17 cellular contexts compared by ENCODE assay signal in the genomic region with DNA sequence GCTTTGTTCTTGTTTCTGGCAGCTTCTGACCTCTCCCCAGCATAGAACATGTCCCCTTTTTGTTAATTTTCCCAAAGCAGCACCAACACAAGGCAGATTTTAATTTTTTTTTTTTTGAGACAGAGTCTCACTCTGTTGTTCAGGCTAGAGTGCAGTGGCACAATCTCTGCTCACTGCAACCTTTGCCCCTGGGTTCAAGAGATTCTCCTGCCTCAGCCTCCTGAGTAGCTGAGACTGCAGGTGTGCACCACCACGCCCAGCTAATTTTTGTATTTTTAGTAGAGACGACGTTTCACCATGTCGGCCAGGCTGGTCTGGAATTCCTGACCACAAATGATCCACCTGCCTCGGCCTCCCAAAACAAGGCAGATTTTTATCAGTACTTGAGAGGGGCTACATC. TPM values are rescaled to one million over a fixed set of nuclear protein-coding genes. Genes with fewer than 3 reads are reported as not detected.
DNase-seq lines count a peak whose midpoint lies in the region; ATAC-seq and TF ChIP-seq lines count a peak whose summit lies in the region.
"Not testable (repeated sequence)": the region's sequence is repeated elsewhere in the genome, so short reads cannot be mapped to it uniquely, and the experiment has no call there.
"Had no signal": no experiment of that assay in that cellular context is flagged by ENCODE, and none has a peak within 500 bp of the region (broad histone marks: within the 10 kb centered on the region; RNA-seq: fewer than 3 reads in every experiment).

No MANE protein-coding gene starts in this region.

- CTCF ChIA-PET in T-cell (lab: Charles Lee), result interaction anchor here (0.7 to 5.2 kb wide), 2 partner anchors 10 to 117 kb away, joined by 4 to 35 read pairs; a partner anchor contains a TSS
- CTCF ChIA-PET in activated CD8-positive, alpha-beta memory T cell treated with anti-CD3 and anti-CD28 coated beads, Interleukin-2, amount 10 ng/mL, durations not matched to agents 7 days and 5 days (lab: Charles Lee), result interaction anchor here (1.3 to 2.5 kb wide), 3 partner anchors 10 to 34 kb away, joined by 6 to 15 read pairs (median 9); a partner anchor contains a TSS

- H3K36me3 Mint-ChIP-seq in IgD-negative memory B cell; T-cell; activated naive CD8-positive, alpha-beta T cell treated with anti-CD3 and anti-CD28 coated beads, Interleukin-2, amount 10 ng/mL, durations not matched to agents 7 days and 5 days; mesothelial cell of epicardium; stimulated activated memory B cell treated with anti-CD40 and anti-IgM and Interleukin-4, amounts not matched to agents 10 μg/mL and 1 μg/mL and 100 μg/mL, for 72 hours: not testable (repeated sequence)
- H3K36me3 Mint-ChIP-seq in activated CD8-positive, alpha-beta memory T cell treated with anti-CD3 and anti-CD28 coated beads, Interleukin-2, amount 10 ng/mL, durations not matched to agents 7 days and 5 days, result peaks cover 14% of the 10 kb centered on the region
- peaks cover 12% of the 10 kb centered on the region for H3K36me3 Mint-ChIP-seq in endothelial cell (ENCODE audit: low read depth, unreplicated experiment)

- H3K27ac ChIP-seq in C4-2B, result peak overlapping the region; percentile 89

- H3K4me3 Mint-ChIP-seq in IgD-negative memory B cell, result peak overlapping the region in 2 of 4 donors; percentile 74 to 87
- peak overlapping the region; percentile 42 to 99 (median 58) for H3K4me3 Mint-ChIP-seq in T-cell
- H3K4me3 Mint-ChIP-seq in activated CD8-positive, alpha-beta memory T cell treated with anti-CD3 and anti-CD28 coated beads, Interleukin-2, amount 10 ng/mL, durations not matched to agents 7 days and 5 days, result peak overlapping the region; percentile 40
- peak overlapping the region; percentile 4 for H3K4me3 Mint-ChIP-seq in activated naive CD8-positive, alpha-beta T cell treated with anti-CD3 and anti-CD28 coated beads, Interleukin-2, amount 10 ng/mL, durations not matched to agents 7 days and 5 days
- H3K4me3 Mint-ChIP-seq in endothelial cell (ENCODE audit: unreplicated experiment), result peak overlapping the region; percentile 48
- peak overlapping the region; percentile 15 for H3K4me3 Mint-ChIP-seq in mesothelial cell of epicardium
- H3K4me3 Mint-ChIP-seq in stimulated activated memory B cell treated with anti-CD40 and anti-IgM and Interleukin-4, amounts not matched to agents 10 μg/mL and 1 μg/mL and 100 μg/mL, for 72 hours, result peak overlapping the region; percentile 36

- not testable (repeated sequence) for ATAC-seq in T-cell (replicated peaks in 1 of 4); activated CD8-positive, alpha-beta memory T cell treated with anti-CD3 and anti-CD28 coated beads, Interleukin-2, amount 10 ng/mL, durations not matched to agents 7 days and 5 days; activated naive CD8-positive, alpha-beta T cell treated with anti-CD3 and anti-CD28 coated beads, Interleukin-2, amount 10 ng/mL, durations not matched to agents 7 days and 5 days (ENCODE audit: low read depth); stimulated activated memory B cell treated with anti-CD40 and anti-IgM and Interleukin-4, amounts not matched to agents 10 μg/mL and 1 μg/mL and 100 μg/mL, for 72 hours

- POLR2A ChIA-PET in T-cell (lab: Charles Lee), result interaction anchor here in 1 of 2 donors (0.7 kb wide), 2 partner anchors 9 to 101 kb away, joined by 3 to 5 read pairs; no protein-coding TSS in a partner anchor
- POLR2A ChIA-PET in activated naive CD8-positive, alpha-beta T cell treated with anti-CD3 and anti-CD28 coated beads, Interleukin-2, amount 10 ng/mL, durations not matched to agents 7 days and 5 days (lab: Charles Lee), result interaction anchor here (0.6 to 4.6 kb wide), 3 partner anchors 10 to 40 kb away, joined by 3 to 45 read pairs (median 6); a partner anchor contains a TSS

- H3K27me3 Mint-ChIP-seq in IgD-negative memory B cell; T-cell; activated CD8-positive, alpha-beta memory T cell treated with anti-CD3 and anti-CD28 coated beads, Interleukin-2, amount 10 ng/mL, durations not matched to agents 7 days and 5 days; activated naive CD8-positive, alpha-beta T cell treated with anti-CD3 and anti-CD28 coated beads, Interleukin-2, amount 10 ng/mL, durations not matched to agents 7 days and 5 days; endothelial cell (ENCODE audit: unreplicated experiment); mesothelial cell of epicardium (ENCODE audit: low read depth); stimulated activated memory B cell treated with anti-CD40 and anti-IgM and Interleukin-4, amounts not matched to agents 10 μg/mL and 1 μg/mL and 100 μg/mL, for 72 hours: not testable (repeated sequence)

- H3K4me1 Mint-ChIP-seq in IgD-negative memory B cell (peaks cover 0 to 21% (median 13%) of the 10 kb centered on the region in 3 donors), T-cell (peaks cover 28 to 30% (median 29%) of the 10 kb centered on the region in 3 donors), endothelial cell (ENCODE audit: unreplicated experiment) (peaks cover 15% of the 10 kb centered on the region), mesothelial cell of epicardium (peaks cover 15% of the 10 kb centered on the region)
- H3K4me1 Mint-ChIP-seq in activated CD8-positive, alpha-beta memory T cell treated with anti-CD3 and anti-CD28 coated beads, Interleukin-2, amount 10 ng/mL, durations not matched to agents 7 days and 5 days, result peaks cover 45% of the 10 kb centered on the region
- H3K4me1 Mint-ChIP-seq in activated naive CD8-positive, alpha-beta T cell treated with anti-CD3 and anti-CD28 coated beads, Interleukin-2, amount 10 ng/mL, durations not matched to agents 7 days and 5 days, result peaks cover 28% of the 10 kb centered on the region
- H3K4me1 Mint-ChIP-seq in stimulated activated memory B cell treated with anti-CD40 and anti-IgM and Interleukin-4, amounts not matched to agents 10 μg/mL and 1 μg/mL and 100 μg/mL, for 72 hours, result peaks cover 32% of the 10 kb centered on the region

- H3K27ac Mint-ChIP-seq in IgD-negative memory B cell (peak overlapping the region; percentile 28 to 51 (median 33)), T-cell (peak overlapping the region; percentile 61 to 70), mesothelial cell of epicardium (peak overlapping the region; percentile 7)
- peak overlapping the region; percentile 2 for H3K27ac Mint-ChIP-seq in activated CD8-positive, alpha-beta memory T cell treated with anti-CD3 and anti-CD28 coated beads, Interleukin-2, amount 10 ng/mL, durations not matched to agents 7 days and 5 days
- not testable (repeated sequence) for H3K27ac Mint-ChIP-seq in activated naive CD8-positive, alpha-beta T cell treated with anti-CD3 and anti-CD28 coated beads, Interleukin-2, amount 10 ng/mL, durations not matched to agents 7 days and 5 days; endothelial cell (ENCODE audit: unreplicated experiment)
- H3K27ac Mint-ChIP-seq in stimulated activated memory B cell treated with anti-CD40 and anti-IgM and Interleukin-4, amounts not matched to agents 10 μg/mL and 1 μg/mL and 100 μg/mL, for 72 hours, result peak overlapping the region; percentile 66

- not testable (repeated sequence) for TF ChIP-seq CTCF in C4-2B (conservative IDR thresholded peaks at IDR 0.05); endothelial cell (IDR thresholded peaks at IDR 0.05; ENCODE audit: unreplicated experiment); mesothelial cell of epicardium (IDR thresholded peaks at IDR 0.05; ENCODE audit: unreplicated experiment)

- DNase-seq in T-cell; activated CD8-positive, alpha-beta memory T cell treated with anti-CD3 and anti-CD28 coated beads, Interleukin-2, amount 10 ng/mL, durations not matched to agents 7 days and 5 days; activated naive CD8-positive, alpha-beta T cell treated with anti-CD3 and anti-CD28 coated beads, Interleukin-2, amount 10 ng/mL, durations not matched to agents 7 days and 5 days; endothelial cell (ENCODE audit: low spot score); mesothelial cell of epicardium (ENCODE audit: low spot score in 2 of 2, unreplicated experiment in 2 of 2): not testable (repeated sequence)

- H3K9me3 Mint-ChIP-seq in IgD-negative memory B cell; T-cell; activated CD8-positive, alpha-beta memory T cell treated with anti-CD3 and anti-CD28 coated beads, Interleukin-2, amount 10 ng/mL, durations not matched to agents 7 days and 5 days (ENCODE audit: low read depth); activated naive CD8-positive, alpha-beta T cell treated with anti-CD3 and anti-CD28 coated beads, Interleukin-2, amount 10 ng/mL, durations not matched to agents 7 days and 5 days; endothelial cell (ENCODE audit: unreplicated experiment); mesothelial cell of epicardium; stimulated activated memory B cell treated with anti-CD40 and anti-IgM and Interleukin-4, amounts not matched to agents 10 μg/mL and 1 μg/mL and 100 μg/mL, for 72 hours: not testable (repeated sequence)

RNA-seq across cellular contexts. Expression of a gene that starts 2.5 kb away (rescaled TPM):
- polyA plus RNA-seq in IgD-negative memory B cell, result 11.2 TPM
- total RNA-seq in T-cell, result 10 to 100 TPM; 20.2 to 43.1 (median 39.7) TPM
- 10 to 100 TPM; 46.6 to 54.0 TPM for total RNA-seq in activated CD8-positive, alpha-beta memory T cell treated with anti-CD3 and anti-CD28 coated beads, Interleukin-2, amount 10 ng/mL, durations not matched to agents 7 days and 5 days
- total RNA-seq in activated naive CD8-positive, alpha-beta T cell treated with anti-CD3 and anti-CD28 coated beads, Interleukin-2, amount 10 ng/mL, durations not matched to agents 7 days and 5 days, result 10 to 100 TPM; 33.9 to 35.1 TPM
- 42.3 TPM for total RNA-seq in endothelial cell (ENCODE audit: unreplicated experiment)
- total RNA-seq in mesothelial cell of epicardium, result 23.2 to 26.6 TPM (median 26.4 TPM) in 3 replicates

RNA-seq across cellular contexts. Expression of a gene that starts 7.6 kb away (rescaled TPM):
- not detected for polyA plus RNA-seq in IgD-negative memory B cell
- total RNA-seq in T-cell (under 1 TPM in 1 of 5 donors, not detected in 4; 0.40 TPM), endothelial cell (ENCODE audit: unreplicated experiment) (0.38 TPM), mesothelial cell of epicardium (0.47 TPM in 1 of 3 replicates, not detected in the others)
- not detected for total RNA-seq in activated CD8-positive, alpha-beta memory T cell treated with anti-CD3 and anti-CD28 coated beads, Interleukin-2, amount 10 ng/mL, durations not matched to agents 7 days and 5 days
- not detected for total RNA-seq in activated naive CD8-positive, alpha-beta T cell treated with anti-CD3 and anti-CD28 coated beads, Interleukin-2, amount 10 ng/mL, durations not matched to agents 7 days and 5 days
- total RNA-seq: aorta, dermis microvascular lymphatic vessel endothelial cell, myocyte, right atrium auricular region, spleen had no signal
- polyA plus RNA-seq: AG04450, aorta had no signal

RNA-seq across cellular contexts. Expression of a gene that starts 9.6 kb away (rescaled TPM):
- 560 TPM for polyA plus RNA-seq in IgD-negative memory B cell
- 100 to 1,000 TPM; 104 to 177 (median 151) TPM for total RNA-seq in T-cell
- total RNA-seq in activated CD8-positive, alpha-beta memory T cell treated with anti-CD3 and anti-CD28 coated beads, Interleukin-2, amount 10 ng/mL, durations not matched to agents 7 days and 5 days, result 100 to 1,000 TPM; 134 to 153 TPM
- 100 to 1,000 TPM; 140 to 151 TPM for total RNA-seq in activated naive CD8-positive, alpha-beta T cell treated with anti-CD3 and anti-CD28 coated beads, Interleukin-2, amount 10 ng/mL, durations not matched to agents 7 days and 5 days
- total RNA-seq in endothelial cell (ENCODE audit: unreplicated experiment), result 138 TPM
- total RNA-seq in mesothelial cell of epicardium, result 178 to 201 TPM (median 184 TPM) in 3 replicates

RNA-seq across cellular contexts. Expression of a gene that starts 10.1 kb away (rescaled TPM):
- polyA plus RNA-seq in IgD-negative memory B cell, result 185 TPM
- total RNA-seq in T-cell (10 to 100 TPM; 35.8 to 86.7 (median 71.7) TPM), endothelial cell (ENCODE audit: unreplicated experiment) (264 TPM), mesothelial cell of epicardium (134 to 139 TPM (median 139 TPM) in 3 replicates)
- 100 to 1,000 TPM; 125 to 163 TPM for total RNA-seq in activated CD8-positive, alpha-beta memory T cell treated with anti-CD3 and anti-CD28 coated beads, Interleukin-2, amount 10 ng/mL, durations not matched to agents 7 days and 5 days
- total RNA-seq in activated naive CD8-positive, alpha-beta T cell treated with anti-CD3 and anti-CD28 coated beads, Interleukin-2, amount 10 ng/mL, durations not matched to agents 7 days and 5 days, result 10 to 100 TPM; 85.1 to 91.2 TPM

RNA-seq across cellular contexts. Expression of a gene that starts 16.7 kb away (rescaled TPM):
- not detected for polyA plus RNA-seq in IgD-negative memory B cell
- total RNA-seq in T-cell (under 1 TPM in 3 of 5 donors, not detected in 2; 0.22 to 0.35 (median 0.33) TPM), endothelial cell (ENCODE audit: unreplicated experiment) (0.36 TPM), mesothelial cell of epicardium (0.22 to 0.58 TPM (median 0.27 TPM) in 3 replicates)
- total RNA-seq in activated CD8-positive, alpha-beta memory T cell treated with anti-CD3 and anti-CD28 coated beads, Interleukin-2, amount 10 ng/mL, durations not matched to agents 7 days and 5 days, result under 1 TPM in 1 of 2 experiments, not detected in 1; 0.29 TPM
- total RNA-seq in activated naive CD8-positive, alpha-beta T cell treated with anti-CD3 and anti-CD28 coated beads, Interleukin-2, amount 10 ng/mL, durations not matched to agents 7 days and 5 days, result not detected
- total RNA-seq: aorta, dermis microvascular lymphatic vessel endothelial cell, LHCN-M2, myocyte, right atrium auricular region, SK-MEL-5 had no signal
- polyA plus RNA-seq: AG04450, aorta, thymus had no signal
